ENCODE assay signal across 1 cellular context in genomic region chrX:117641913-117642656, GRCh38.
TF ChIP-seq lines count a peak whose summit lies in the region.

No MANE protein-coding gene starts in this region.

TF ChIP-seq in liver, 16 proteins besides CTCF, POLR2A, EP300 and RAD21 (continued from another document):
- TF ChIP-seq ATF3 (IDR thresholded peaks at IDR 0.05) (peak; percentile 47), SP1 (IDR thresholded peaks at IDR 0.05) (peak; percentile 93), TAF1 (conservative IDR thresholded peaks at IDR 0.05) (no peak), HNF4A (conservative IDR thresholded peaks at IDR 0.05) (peak; percentile 95 to 98), YY1 (IDR thresholded peaks at IDR 0.05) (peak; percentile 42)
